7 cellular contexts compared by ENCODE assay signal in genomic region chr15:20306497-20307106, GRCh38.
DNase-seq lines count a peak whose midpoint lies in the region; ATAC-seq and TF ChIP-seq lines count a peak whose summit lies in the region.
"Not testable (repeated sequence)": the region's sequence is repeated elsewhere in the genome, so short reads cannot be mapped to it uniquely, and the experiment has no call there.

No MANE protein-coding gene starts in this region.

- H3K14ac ChIP-seq in neuronal stem cell (ENCODE audit: low read length): peak overlapping the region; percentile 38

- H3K4me3 Mint-ChIP-seq in chondrocyte (ENCODE audit: unreplicated experiment): not testable (repeated sequence)

- H2AK5ac ChIP-seq in neuronal stem cell (ENCODE audit: low read depth, low read length): not testable (repeated sequence)

- not testable (repeated sequence) for H3K79me1 ChIP-seq in neuronal stem cell (ENCODE audit: low read depth, low read length)

- TF ChIP-seq POLR2A in spleen (IDR thresholded peaks at IDR 0.05): not testable (repeated sequence)

- peak; percentile 10 for DNase-seq in D341Med (ENCODE audit: low spot score)
- peak; percentile 1 for DNase-seq in GM20000 (ENCODE audit: low spot score)
- peak; percentile 98 for DNase-seq in chondrocyte (ENCODE audit: low spot score)
- peak; percentile 47 for DNase-seq in islet precursor cell
- not testable (repeated sequence) for DNase-seq in neuronal stem cell (ENCODE audit: low spot score)
- DNase-seq in spleen: peak; percentile 80
- peak; percentile 68 for DNase-seq in upper lobe of right lung

- not testable (repeated sequence) for H3K27ac Mint-ChIP-seq in chondrocyte (ENCODE audit: unreplicated experiment)

- peak overlapping the region; percentile 85 for H3K23ac ChIP-seq in neuronal stem cell (ENCODE audit: low read depth, low read length, poor library complexity)

- H3K4me3 ChIP-seq in neuronal stem cell (ENCODE audit: low read length in 2 of 2): peak overlapping the region in 1 of 2 donors; percentile 54
- not testable (repeated sequence) for H3K4me3 ChIP-seq in spleen, upper lobe of right lung

- not testable (repeated sequence) for H3K9ac ChIP-seq in neuronal stem cell (ENCODE audit: low read depth, low read length, poor library complexity)

- H2BK120ac ChIP-seq in neuronal stem cell (ENCODE audit: low read depth, low read length): not testable (repeated sequence)

- intact Hi-C loops in spleen (cut with DNase I; ENCODE audit: low total_unique reads); upper lobe of right lung (cut with DNase I): not testable (repeated sequence)

- not testable (repeated sequence) for H3K36me3 ChIP-seq in neuronal stem cell (replicated peaks in 1 of 2; ENCODE audit: control insufficient read depth in 2 of 2, insufficient read depth in 2 of 2, low read length in 2 of 2); spleen; upper lobe of right lung

- TF ChIP-seq CTCF in GM20000 (IDR thresholded peaks at IDR 0.05; ENCODE audit: extremely low read depth, missing control alignments); chondrocyte (IDR thresholded peaks at IDR 0.05); spleen (IDR thresholded peaks at IDR 0.05 in 8 of 11, conservative IDR thresholded peaks at IDR 0.05 in 3 of 11); upper lobe of right lung (IDR thresholded peaks at IDR 0.05): not testable (repeated sequence)

- H2AFZ ChIP-seq in neuronal stem cell (ENCODE audit: low read length): not testable (repeated sequence)

- H4K8ac ChIP-seq in neuronal stem cell (ENCODE audit: low read depth, low read length): not testable (repeated sequence)

- H3K36me3 Mint-ChIP-seq in chondrocyte (ENCODE audit: low read depth): not testable (repeated sequence)

- H2BK5ac ChIP-seq in neuronal stem cell (ENCODE audit: low read length): not testable (repeated sequence)

- peaks cover 23% of the 10 kb centered on the region for H3K9me3 Mint-ChIP-seq in chondrocyte (ENCODE audit: low read depth)

- not testable (repeated sequence) for H3K27me3 Mint-ChIP-seq in chondrocyte (ENCODE audit: low read depth)

- peak; percentile 58 for ATAC-seq in upper lobe of right lung

- H3K27ac ChIP-seq in neuronal stem cell (replicated peaks; ENCODE audit: low read length); spleen; upper lobe of right lung: not testable (repeated sequence)

- not testable (repeated sequence) for H3K4me2 ChIP-seq in neuronal stem cell (ENCODE audit: insufficient read depth, low read length, poor library complexity, severe bottlenecking)

- WGBS in neuronal stem cell (ENCODE audit: extremely low coverage in 2 of 2, insufficient read length in 2 of 2, insufficient replicate concordance in 1 of 2), 2 donors: no CpG with 5 or more reads among the region's 3 CpGs
- 55 to 70% (median 64%) methylated on average over 3 of the region's 3 CpGs for WGBS in spleen, 5 donors

- H2BK15ac ChIP-seq in neuronal stem cell (ENCODE audit: low read length): not testable (repeated sequence)

- not testable (repeated sequence) for H3K4ac ChIP-seq in neuronal stem cell (ENCODE audit: low read length)

- H3K9me3 ChIP-seq in neuronal stem cell (replicated peaks in 1 of 2; ENCODE audit: control insufficient read depth in 2 of 2, insufficient read depth in 1 of 2, low read depth in 1 of 2, low read length in 2 of 2); upper lobe of right lung: not testable (repeated sequence)
- peaks cover 0 to 23% (median 2%) of the 10 kb centered on the region in 8 donors for H3K9me3 ChIP-seq in spleen

- not testable (repeated sequence) for H3K4me1 Mint-ChIP-seq in chondrocyte (ENCODE audit: low read depth)

- H4K91ac ChIP-seq in neuronal stem cell (ENCODE audit: low read depth, low read length, poor library complexity): not testable (repeated sequence)

- not testable (repeated sequence) for H3K4me1 ChIP-seq in neuronal stem cell (ENCODE audit: control insufficient read depth in 2 of 2, insufficient read depth in 1 of 2, low read depth in 1 of 2, low read length in 2 of 2); spleen; upper lobe of right lung

- not testable (repeated sequence) for H2BK12ac ChIP-seq in neuronal stem cell (ENCODE audit: low read length)

- H3K18ac ChIP-seq in neuronal stem cell (ENCODE audit: low read length): not testable (repeated sequence)

- H3K27me3 ChIP-seq in neuronal stem cell (ENCODE audit: control insufficient read depth in 3 of 3, insufficient read depth in 3 of 3, low read depth in 1 of 3, low read length in 3 of 3); spleen (replicated peaks in 1 of 7); upper lobe of right lung: not testable (repeated sequence)
